ENCODE assay signal across 1 cellular context in the genomic region with DNA sequence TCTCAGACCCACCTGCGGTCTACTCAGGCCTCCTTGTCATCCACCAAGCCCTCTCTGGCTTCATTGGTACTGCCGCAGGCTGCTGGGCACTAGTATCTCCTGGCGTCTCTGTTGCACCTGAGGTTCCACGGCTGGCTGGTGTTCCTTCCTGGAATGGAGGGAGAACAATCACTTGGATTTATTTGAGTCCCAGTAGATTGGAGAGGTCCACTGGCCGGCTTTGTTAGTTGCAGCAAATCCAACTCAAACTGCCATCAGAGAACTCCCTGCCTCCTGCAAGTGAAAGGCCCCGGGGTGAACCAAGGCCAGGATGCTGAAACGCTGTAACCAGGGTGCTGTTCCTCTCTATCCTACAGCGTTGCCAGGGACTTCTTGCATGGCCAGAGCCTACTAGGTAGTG.
TF ChIP-seq lines count a peak whose summit lies in the region.

No MANE protein-coding gene starts in this region.

TF ChIP-seq in IMR-90, 13 proteins besides CTCF, POLR2A, EP300 and RAD21:
- TF ChIP-seq RFX5 (IDR thresholded peaks at IDR 0.05; ENCODE audit: low read depth, low read length) = no peak
- no peak for TF ChIP-seq BHLHE40 (IDR thresholded peaks at IDR 0.05; ENCODE audit: low read depth, low read length)
- no peak for TF ChIP-seq FOS (IDR thresholded peaks at IDR 0.05; ENCODE audit: low read depth, low read length)
- TF ChIP-seq MXI1 (IDR thresholded peaks at IDR 0.05; ENCODE audit: borderline replicate concordance, low read depth, low read length) = no peak
- no peak for TF ChIP-seq CEBPB (IDR thresholded peaks at IDR 0.05; ENCODE audit: low read depth, low read length)
- TF ChIP-seq RCOR1 (IDR thresholded peaks at IDR 0.05; ENCODE audit: insufficient replicate concordance, low read length) = no peak
- TF ChIP-seq CHD1 (IDR thresholded peaks at IDR 0.05; ENCODE audit: low read depth, low read length) = no peak
- TF ChIP-seq, protein P1, sequence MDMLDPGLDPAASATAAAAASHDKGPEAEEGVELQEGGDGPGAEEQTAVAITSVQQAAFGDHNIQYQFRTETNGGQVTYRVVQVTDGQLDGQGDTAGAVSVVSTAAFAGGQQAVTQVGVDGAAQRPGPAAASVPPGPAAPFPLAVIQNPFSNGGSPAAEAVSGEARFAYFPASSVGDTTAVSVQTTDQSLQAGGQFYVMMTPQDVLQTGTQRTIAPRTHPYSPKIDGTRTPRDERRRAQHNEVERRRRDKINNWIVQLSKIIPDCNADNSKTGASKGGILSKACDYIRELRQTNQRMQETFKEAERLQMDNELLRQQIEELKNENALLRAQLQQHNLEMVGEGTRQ (IDR thresholded peaks at IDR 0.05; ENCODE audit: low read depth, low read length) = no peak
- TF ChIP-seq NFE2L2 (IDR thresholded peaks at IDR 0.05; ENCODE audit: low read depth, low read length) = no peak
- TF ChIP-seq MAZ (IDR thresholded peaks at IDR 0.05; ENCODE audit: borderline replicate concordance, low read depth, low read length) = no peak
- TF ChIP-seq MAFK (IDR thresholded peaks at IDR 0.05; ENCODE audit: low read depth, low read length) = no peak
- TF ChIP-seq SMC3 (IDR thresholded peaks at IDR 0.05; ENCODE audit: low read depth, low read length) = no peak
- TF ChIP-seq, protein P2, sequence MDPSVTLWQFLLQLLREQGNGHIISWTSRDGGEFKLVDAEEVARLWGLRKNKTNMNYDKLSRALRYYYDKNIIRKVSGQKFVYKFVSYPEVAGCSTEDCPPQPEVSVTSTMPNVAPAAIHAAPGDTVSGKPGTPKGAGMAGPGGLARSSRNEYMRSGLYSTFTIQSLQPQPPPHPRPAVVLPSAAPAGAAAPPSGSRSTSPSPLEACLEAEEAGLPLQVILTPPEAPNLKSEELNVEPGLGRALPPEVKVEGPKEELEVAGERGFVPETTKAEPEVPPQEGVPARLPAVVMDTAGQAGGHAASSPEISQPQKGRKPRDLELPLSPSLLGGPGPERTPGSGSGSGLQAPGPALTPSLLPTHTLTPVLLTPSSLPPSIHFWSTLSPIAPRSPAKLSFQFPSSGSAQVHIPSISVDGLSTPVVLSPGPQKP (IDR thresholded peaks at IDR 0.05; ENCODE audit: borderline replicate concordance, low read depth, low read length) = no peak
